ENCODE assay signal across 23 cellular contexts in the genomic region with DNA sequence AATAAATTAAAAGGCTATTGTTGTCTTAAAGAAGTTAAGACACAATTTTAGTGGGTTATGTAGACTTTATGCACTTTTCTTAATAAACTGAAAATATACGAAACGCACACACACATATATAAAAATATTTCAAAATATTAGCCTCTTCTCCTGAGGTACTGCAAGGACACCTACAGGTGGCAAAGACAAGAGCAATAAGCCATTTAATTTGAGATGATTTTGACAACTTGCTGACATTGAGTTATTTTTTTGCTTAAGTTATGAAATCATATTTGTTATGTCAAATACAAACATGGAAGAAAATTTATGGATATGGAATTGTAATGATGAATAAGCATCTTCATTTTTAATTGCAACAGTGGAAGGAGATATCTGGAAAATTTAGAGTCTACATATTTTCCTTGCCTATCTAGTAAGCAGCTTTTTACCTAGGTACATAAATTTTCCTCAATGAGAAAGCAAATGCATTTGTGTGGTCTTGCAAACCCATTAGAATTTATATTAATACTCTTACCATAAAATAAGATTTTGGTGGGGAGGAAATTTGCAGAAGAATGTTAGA.
DNase-seq lines count a peak whose midpoint lies in the region; ATAC-seq and TF ChIP-seq lines count a peak whose summit lies in the region.
"Had no signal": no experiment of that assay in that cellular context is flagged by ENCODE, and none has a peak within 500 bp of the region (broad histone marks: within the 10 kb centered on the region; RNA-seq: fewer than 3 reads in every experiment).

No MANE protein-coding gene starts in this region.

- peaks cover 14% of the 10 kb centered on the region for H3K9me3 Mint-ChIP-seq in CD4-positive, alpha-beta T cell

- no peaks in the 10 kb centered on the region for H3K27me3 Mint-ChIP-seq in CD4-positive, alpha-beta T cell
- H3K27me3 Mint-ChIP-seq: activated naive CD8-positive, alpha-beta T cell; naive B cell had no signal

- peak; percentile 39 for DNase-seq in DMS53 (lab: John Stamatoyannopoulos, UW)
- no peak for DNase-seq in LNCaP clone FGC (ENCODE audit: low read depth)
- DNase-seq in amniotic epithelial cell (ENCODE audit: low read depth): peak; percentile 5
- DNase-seq in hepatocyte (ENCODE audit: low spot score): no peak
- DNase-seq in H4 (ENCODE audit: low spot score): no peak
- DNase-seq in stimulated activated naive CD4-positive, alpha-beta T cell treated with Interleukin-2 at 50 U/mL for 16 hours (lab: John Stamatoyannopoulos, UW): no peak
- no peak for DNase-seq in GM19238 (ENCODE audit: insufficient read length, low spot score)
- DNase-seq in CD4-positive, alpha-beta T cell: no peak
- DNase-seq: activated CD4-positive, CD25-positive, alpha-beta regulatory T cell treated with anti-CD3 and anti-CD28 coated beads, Interleukin-2, amount 50 U/mL, for 72 hours; activated CD8-positive, alpha-beta memory T cell treated with anti-CD3 and anti-CD28 coated beads for 24 hours; activated T-cell treated with anti-CD3 and anti-CD28 coated beads, Interleukin-2, amount 50 U/mL, for 72 hours; dorsolateral prefrontal cortex; heart right ventricle; naive B cell; NCI-H1930; NCI-H510A; posterior cingulate gyrus; stimulated activated CD4-positive, alpha-beta T cell treated with anti-CD3 and anti-CD28 coated beads, Interleukin-4, amount 100 ng/mL, for 1 hour; T-helper 9 cell; uterus had no signal

- H3K4me1 Mint-ChIP-seq in CD4-positive, alpha-beta T cell (ENCODE audit: low read depth): no peaks in the 10 kb centered on the region
- H3K4me1 Mint-ChIP-seq: naive B cell had no signal

- H3K36me3 ChIP-seq in hepatocyte (replicated peaks; ENCODE audit: insufficient read depth, low read depth): no peaks in the 10 kb centered on the region
- H3K36me3 ChIP-seq: cardiac muscle cell, heart right ventricle, uterus had no signal

- no peak overlapping the region for H3K4me3 ChIP-seq in LNCaP clone FGC (ENCODE audit: low read depth, low read length)
- no peak overlapping the region for H3K4me3 ChIP-seq in hepatocyte
- H3K4me3 ChIP-seq: cardiac muscle cell, dorsolateral prefrontal cortex, heart right ventricle, skin epidermis, uterus had no signal

- H3K27ac ChIP-seq in hepatocyte: no peak overlapping the region
- no peak overlapping the region for H3K27ac ChIP-seq in CD4-positive, alpha-beta T cell (ENCODE audit: low read depth, low read length)
- H3K27ac ChIP-seq: cardiac muscle cell, dorsolateral prefrontal cortex, heart right ventricle, skin epidermis, uterus had no signal

- CTCF ChIA-PET in CD4-positive, alpha-beta T cell (lab: Charles Lee): no interaction called here

- H3K79me2 ChIP-seq in hepatocyte: no peaks in the 10 kb centered on the region

- TF ChIP-seq CTCF in LNCaP clone FGC (IDR thresholded peaks at IDR 0.05; ENCODE audit: control insufficient read depth, extremely low read depth, insufficient read depth): peak; percentile 51
- peak; percentile 31 for TF ChIP-seq CTCF in hepatocyte (IDR thresholded peaks at IDR 0.05; ENCODE audit: poor library complexity)
- no peak for TF ChIP-seq CTCF in CD4-positive, alpha-beta T cell (IDR thresholded peaks at IDR 0.05)

- H3K4me3 Mint-ChIP-seq in CD4-positive, alpha-beta T cell: no peak overlapping the region
- H3K4me3 Mint-ChIP-seq: activated naive CD8-positive, alpha-beta T cell; activated T-cell treated with anti-CD3 and anti-CD28 coated beads, Interleukin-2, amount 50 U/mL, for 72 hours; naive B cell had no signal

- no peaks in the 10 kb centered on the region for H3K9me2 ChIP-seq in hepatocyte (replicated peaks; ENCODE audit: insufficient read depth)

- no peaks in the 10 kb centered on the region for H3K9me3 ChIP-seq in hepatocyte (ENCODE audit: low read depth)
- no peaks in the 10 kb centered on the region for H3K9me3 ChIP-seq in CD4-positive, alpha-beta T cell (ENCODE audit: control insufficient read depth, low read length)
- H3K9me3 ChIP-seq: uterus had no signal

- 99% methylated on average over 2 of the region's 2 CpGs for WGBS in hepatocyte (ENCODE audit: low lambda C conversion rate, missing lambda C conversion rate)

- no peaks in the 10 kb centered on the region for H3K4me1 ChIP-seq in hepatocyte (ENCODE audit: insufficient read depth)
- H3K4me1 ChIP-seq: heart right ventricle, uterus had no signal

- H3K4me2 ChIP-seq in hepatocyte: no peak overlapping the region

- no peak for ATAC-seq in CD4-positive, alpha-beta T cell (ENCODE audit: poor library complexity)
- ATAC-seq: activated T-cell treated with anti-CD3 and anti-CD28 coated beads, Interleukin-2, amount 50 U/mL, for 72 hours; heart right ventricle had no signal

- POLR2A ChIA-PET in CD4-positive, alpha-beta T cell (lab: Charles Lee): no interaction called here

- H3K27me3 ChIP-seq in hepatocyte: no peaks in the 10 kb centered on the region
- no peaks in the 10 kb centered on the region for H3K27me3 ChIP-seq in CD4-positive, alpha-beta T cell (ENCODE audit: control insufficient read depth, insufficient read depth, low read length)
- H3K27me3 ChIP-seq: cardiac muscle cell, heart right ventricle, uterus had no signal

- no peaks in the 10 kb centered on the region for H3K36me3 Mint-ChIP-seq in CD4-positive, alpha-beta T cell (ENCODE audit: low read depth)
- H3K36me3 Mint-ChIP-seq: activated naive CD8-positive, alpha-beta T cell; naive B cell had no signal

- intact Hi-C loops in CD4-positive, alpha-beta T cell (cut with DNase I, micrococcal nuclease): no loop called here

- H2AFZ ChIP-seq in hepatocyte: no peak overlapping the region

- no peak overlapping the region for H3K27ac Mint-ChIP-seq in CD4-positive, alpha-beta T cell
- H3K27ac Mint-ChIP-seq: activated naive CD8-positive, alpha-beta T cell; activated T-cell treated with anti-CD3 and anti-CD28 coated beads, Interleukin-2, amount 50 U/mL, for 72 hours; naive B cell had no signal

- H4K20me1 ChIP-seq in hepatocyte (ENCODE audit: insufficient read depth, poor library complexity, severe bottlenecking): no peaks in the 10 kb centered on the region

Comparison
In these comparisons a context has a peak if more than half of its experiments do, and no peak if none do; other contexts are left out.
1. DNase-seq: peak in DMS53 (single experiment) and amniotic epithelial cell (single experiment); none in LNCaP clone FGC (single experiment), hepatocyte (single experiment), H4 (single experiment), stimulated activated naive CD4-positive, alpha-beta T cell treated with Interleukin-2 at 50 U/mL for 16 hours (single experiment), GM19238 (single experiment) and CD4-positive, alpha-beta T cell (0 of 10).